In genomic region chr11:60131943-60132342, GRCh38 we compare ENCODE assay signal across 26 cellular contexts. TPM values are rescaled to one million over a fixed set of nuclear protein-coding genes. Genes with fewer than 3 reads are reported as not detected.
"Had no signal": no experiment of that assay in that cellular context is flagged by ENCODE, and none has a peak within 500 bp of the region (broad histone marks: within the 10 kb centered on the region; RNA-seq: fewer than 3 reads in every experiment).

No MANE protein-coding gene starts in this region.

- DNase-seq: KBM-7, MG63, NCI-H1092, NCI-H1105 treated with DMSO at 0.1 percent for 48 hours, NCI-H1417 treated with DMSO at 0.1 percent for 48 hours, NCI-H146, NCI-H1694 treated with DMSO at 0.1 percent for 48 hours, NCI-H1930, NCI-H2081, NCI-H2107, NCI-H2227 treated with DMSO at 0.1 percent for 48 hours, NCI-H446, NCI-H510A, NCI-H524 treated with DMSO at 0.1 percent for 48 hours, NCI-H69, NCI-H774, SHP77 treated with DMSO at 0.1 percent for 48 hours, SJCRH30, T-helper 1 cell had no signal

- H3K27ac ChIP-seq: SJCRH30 had no signal

- ATAC-seq: Panc1, Right ventricle myocardium inferior, SK-N-SH treated with all-trans-retinoic acid at 6 μM for 48 hours had no signal

RNA-seq across cellular contexts. Expression of gene MS4A2, which starts 43.5 kb away (rescaled TPM):
- total RNA-seq: HT1080, LHCN-M2, RPMI7951, SJCRH30 had no signal
- polyA plus RNA-seq: IgD-negative memory B cell had no signal

RNA-seq across cellular contexts. Expression of gene MS4A6A, which starts 50.9 kb away (rescaled TPM):
- total RNA-seq: HT1080, LHCN-M2, RPMI7951, SJCRH30 had no signal
